3 cellular contexts compared by ENCODE assay signal in genomic region chrX:76477352-76477751, GRCh38.
TF ChIP-seq lines count a peak whose summit lies in the region.

No MANE protein-coding gene starts in this region.

TF ChIP-seq in A549, 52 proteins besides CTCF, POLR2A, EP300 and RAD21 (continued from another document):
- TF ChIP-seq, protein P1, sequence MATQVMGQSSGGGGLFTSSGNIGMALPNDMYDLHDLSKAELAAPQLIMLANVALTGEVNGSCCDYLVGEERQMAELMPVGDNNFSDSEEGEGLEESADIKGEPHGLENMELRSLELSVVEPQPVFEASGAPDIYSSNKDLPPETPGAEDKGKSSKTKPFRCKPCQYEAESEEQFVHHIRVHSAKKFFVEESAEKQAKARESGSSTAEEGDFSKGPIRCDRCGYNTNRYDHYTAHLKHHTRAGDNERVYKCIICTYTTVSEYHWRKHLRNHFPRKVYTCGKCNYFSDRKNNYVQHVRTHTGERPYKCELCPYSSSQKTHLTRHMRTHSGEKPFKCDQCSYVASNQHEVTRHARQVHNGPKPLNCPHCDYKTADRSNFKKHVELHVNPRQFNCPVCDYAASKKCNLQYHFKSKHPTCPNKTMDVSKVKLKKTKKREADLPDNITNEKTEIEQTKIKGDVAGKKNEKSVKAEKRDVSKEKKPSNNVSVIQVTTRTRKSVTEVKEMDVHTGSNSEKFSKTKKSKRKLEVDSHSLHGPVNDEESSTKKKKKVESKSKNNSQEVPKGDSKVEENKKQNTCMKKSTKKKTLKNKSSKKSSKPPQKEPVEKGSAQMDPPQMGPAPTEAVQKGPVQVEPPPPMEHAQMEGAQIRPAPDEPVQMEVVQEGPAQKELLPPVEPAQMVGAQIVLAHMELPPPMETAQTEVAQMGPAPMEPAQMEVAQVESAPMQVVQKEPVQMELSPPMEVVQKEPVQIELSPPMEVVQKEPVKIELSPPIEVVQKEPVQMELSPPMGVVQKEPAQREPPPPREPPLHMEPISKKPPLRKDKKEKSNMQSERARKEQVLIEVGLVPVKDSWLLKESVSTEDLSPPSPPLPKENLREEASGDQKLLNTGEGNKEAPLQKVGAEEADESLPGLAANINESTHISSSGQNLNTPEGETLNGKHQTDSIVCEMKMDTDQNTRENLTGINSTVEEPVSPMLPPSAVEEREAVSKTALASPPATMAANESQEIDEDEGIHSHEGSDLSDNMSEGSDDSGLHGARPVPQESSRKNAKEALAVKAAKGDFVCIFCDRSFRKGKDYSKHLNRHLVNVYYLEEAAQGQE (IDR thresholded peaks at IDR 0.05): peak; percentile 62; the same call in 1 of the 2 replicates
TF ChIP-seq in A549: peak in this region for 1.

TF ChIP-seq in GM23338, 12 proteins besides CTCF, POLR2A, EP300 and RAD21 (continued from another document):
- TF ChIP-seq, protein P1 (IDR thresholded peaks at IDR 0.05; ENCODE audit: unreplicated experiment): peak; percentile 40
- TF ChIP-seq ETS1 (IDR thresholded peaks at IDR 0.05) (no peak), CREB1 (CRISPR knock-in tag; IDR thresholded peaks at IDR 0.05; ENCODE audit: low read depth) (no peak), EZH2 (IDR thresholded peaks at IDR 0.05; ENCODE audit: low read depth, unreplicated experiment) (no peak)

TF ChIP-seq in Ishikawa, 13 proteins besides CTCF, POLR2A, EP300 and RAD21 (continued from another document):
- TF ChIP-seq, protein P1 (IDR thresholded peaks at IDR 0.05; ENCODE audit: low read depth): peak; percentile 70
- TF ChIP-seq TCF12 (IDR thresholded peaks at IDR 0.05; ENCODE audit: low read depth): no peak
